Comparison of ENCODE assay signal across 1 cellular context in genomic region chr6:32137454-32137853, GRCh38.
TF ChIP-seq lines count a peak whose summit lies in the region.

No MANE protein-coding gene starts in this region.

TF ChIP-seq in WTC11, 78 proteins besides CTCF, POLR2A, EP300 and RAD21 (continued from another document):
- TF ChIP-seq ZNF532 (CRISPR knock-in tag; IDR thresholded peaks at IDR 0.05; ENCODE audit: borderline replicate concordance) (no peak), MLX (CRISPR knock-in tag; IDR thresholded peaks at IDR 0.05) (no peak), NFYB (CRISPR knock-in tag; conservative IDR thresholded peaks at IDR 0.05; ENCODE audit: low read depth) (no peak), USF1 (CRISPR knock-in tag; IDR thresholded peaks at IDR 0.05) (no peak), KAT7 (CRISPR knock-in tag; IDR thresholded peaks at IDR 0.05; ENCODE audit: borderline replicate concordance) (no peak)
TF ChIP-seq in WTC11: peak in this region for 0.
